25 cellular contexts compared by ENCODE assay signal in the genomic region with DNA sequence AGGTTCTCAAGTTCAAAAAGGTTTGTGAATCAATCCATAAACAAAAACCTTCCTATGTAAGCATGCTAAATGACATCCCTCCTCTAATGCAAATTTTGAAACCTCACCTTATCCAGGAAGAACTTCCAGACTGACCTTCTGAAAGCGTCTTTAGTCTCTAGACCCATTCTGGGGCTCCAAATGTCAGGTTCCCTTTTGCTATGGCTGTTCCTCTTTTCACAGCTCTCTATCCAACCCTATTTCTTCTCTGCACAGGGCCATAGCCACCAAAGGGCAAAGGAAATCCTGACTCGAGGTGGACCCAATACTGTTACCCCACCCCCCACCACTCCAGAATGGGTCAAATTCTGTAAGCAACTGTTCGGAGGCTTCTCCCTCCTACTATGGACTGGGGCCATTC. TPM values are rescaled to one million over a fixed set of nuclear protein-coding genes. Genes with fewer than 3 reads are reported as not detected.
"Had no signal": no experiment of that assay in that cellular context is flagged by ENCODE, and none has a peak within 500 bp of the region (broad histone marks: within the 10 kb centered on the region; RNA-seq: fewer than 3 reads in every experiment).

No MANE protein-coding gene starts in this region.

- H3K9me3 ChIP-seq: heart left ventricle, neutrophil, psoas muscle, right lobe of liver, thoracic aorta, transverse colon had no signal

- H3K9me3 Mint-ChIP-seq: naive thymus-derived CD8-positive, alpha-beta T cell; stimulated activated effector memory CD8-positive, alpha-beta T cell treated with anti-CD3 and anti-CD28 coated beads, Interleukin-12 subunit alpha, Interleukin-12 subunit beta, amount 100 ng/mL, for 72 hours; stimulated activated naive CD8-positive, alpha-beta T cell treated with anti-CD3 and anti-CD28 coated beads, Interleukin-15, amount 100 ng/mL, for 72 hours had no signal

- H3K4me3 ChIP-seq: dorsolateral prefrontal cortex, heart left ventricle, psoas muscle, right lobe of liver, thoracic aorta, transverse colon had no signal

- H3K4me3 Mint-ChIP-seq: naive thymus-derived CD8-positive, alpha-beta T cell; stimulated activated effector memory CD8-positive, alpha-beta T cell treated with anti-CD3 and anti-CD28 coated beads, Interleukin-12 subunit alpha, Interleukin-12 subunit beta, amount 100 ng/mL, for 72 hours; stimulated activated naive CD8-positive, alpha-beta T cell treated with anti-CD3 and anti-CD28 coated beads, Interleukin-15, amount 100 ng/mL, for 72 hours had no signal

- H3K27me3 ChIP-seq: dorsolateral prefrontal cortex, heart left ventricle, neutrophil, right lobe of liver, transverse colon had no signal

- H3K27ac ChIP-seq: dorsolateral prefrontal cortex, heart left ventricle, neutrophil, psoas muscle, right lobe of liver, thoracic aorta, transverse colon had no signal

- H3K4me1 Mint-ChIP-seq: naive thymus-derived CD8-positive, alpha-beta T cell; stimulated activated effector memory CD8-positive, alpha-beta T cell treated with anti-CD3 and anti-CD28 coated beads, Interleukin-12 subunit alpha, Interleukin-12 subunit beta, amount 100 ng/mL, for 72 hours; stimulated activated naive CD8-positive, alpha-beta T cell treated with anti-CD3 and anti-CD28 coated beads, Interleukin-15, amount 100 ng/mL, for 72 hours had no signal

- H3K36me3 Mint-ChIP-seq: naive thymus-derived CD8-positive, alpha-beta T cell; stimulated activated effector memory CD8-positive, alpha-beta T cell treated with anti-CD3 and anti-CD28 coated beads, Interleukin-12 subunit alpha, Interleukin-12 subunit beta, amount 100 ng/mL, for 72 hours had no signal

- H3K4me1 ChIP-seq: psoas muscle, right lobe of liver, transverse colon had no signal

- H3K27ac Mint-ChIP-seq: naive thymus-derived CD8-positive, alpha-beta T cell; stimulated activated effector memory CD8-positive, alpha-beta T cell treated with anti-CD3 and anti-CD28 coated beads, Interleukin-12 subunit alpha, Interleukin-12 subunit beta, amount 100 ng/mL, for 72 hours; stimulated activated naive CD8-positive, alpha-beta T cell treated with anti-CD3 and anti-CD28 coated beads, Interleukin-15, amount 100 ng/mL, for 72 hours had no signal

- H3K36me3 ChIP-seq: heart left ventricle, neutrophil, right lobe of liver, thoracic aorta, transverse colon had no signal

- DNase-seq: cortex of kidney; dorsolateral prefrontal cortex; effector CD8-positive, alpha-beta T cell; heart left ventricle; hippocampal formation; left colon; left ventricle myocardium superior; naive thymus-derived CD8-positive, alpha-beta T cell; psoas muscle; retina; right lobe of liver; stimulated activated CD4-positive, alpha-beta T cell treated with anti-CD3 and anti-CD28 coated beads, Interleukin-4, amount 100 ng/mL, for 1 hour; stimulated activated CD8-positive, alpha-beta memory T cell treated with anti-CD3 and anti-CD28 coated beads, Interleukin-4, amount 100 ng/mL, for 48 hours; stimulated activated naive CD8-positive, alpha-beta T cell treated with anti-CD3 and anti-CD28 coated beads, Interleukin-15, amount 100 ng/mL, for 72 hours; substantia nigra; transverse colon had no signal

- ATAC-seq: heart left ventricle; left colon; left ventricle myocardium superior; naive thymus-derived CD8-positive, alpha-beta T cell; psoas muscle; stimulated activated effector memory CD8-positive, alpha-beta T cell treated with anti-CD3 and anti-CD28 coated beads, Interleukin-12 subunit alpha, Interleukin-12 subunit beta, amount 100 ng/mL, for 72 hours; stimulated activated naive CD8-positive, alpha-beta T cell treated with anti-CD3 and anti-CD28 coated beads, Interleukin-15, amount 100 ng/mL, for 72 hours had no signal

RNA-seq across cellular contexts. Expression of gene ATP1A4, which starts 3.4 kb away (rescaled TPM):
- total RNA-seq: frontal cortex; glomerular endothelial cell; kidney epithelial cell; left colon; left ventricle myocardium superior; lung microvascular endothelial cell; naive thymus-derived CD8-positive, alpha-beta T cell; osteoblast; right lobe of liver had no signal

RNA-seq across cellular contexts. Expression of gene CASQ1, which starts 35.6 kb away (rescaled TPM):
- total RNA-seq: glomerular endothelial cell; kidney epithelial cell; lung microvascular endothelial cell; mononuclear cell; naive thymus-derived CD8-positive, alpha-beta T cell had no signal

RNA-seq across cellular contexts. Expression of gene ATP1A2, which starts 39.2 kb away (rescaled TPM):
- total RNA-seq: glomerular endothelial cell; lung microvascular endothelial cell; naive thymus-derived CD8-positive, alpha-beta T cell had no signal
